In genomic region chrX:107288676-107289075, GRCh38 we compare ENCODE assay signal across 19 cellular contexts.
A peak's percentile ranks its signal among the peaks of the same experiment; 100 is the strongest.
DNase-seq lines count a peak whose midpoint lies in the region; ATAC-seq, FAIRE-seq and TF ChIP-seq lines count a peak whose summit lies in the region.
"Had no signal": no experiment of that assay in that cellular context is flagged by ENCODE, and none has a peak within 500 bp of the region (broad histone marks: within the 10 kb centered on the region; RNA-seq: fewer than 3 reads in every experiment).

No MANE protein-coding gene starts in this region.

- TF ChIP-seq POLR2A in A549 (IDR thresholded peaks at IDR 0.05; ENCODE audit: low read length) = no peak

- DNase-seq in A549 (ENCODE audit: low read depth in 1 of 2, low spot score in 1 of 2) = no peak
- peak; percentile 68 for DNase-seq in NCI-H2227 (lab: John Stamatoyannopoulos, UW; ENCODE audit: unreplicated experiment)
- DNase-seq in PC-3 = peak; percentile 16
- no peak for DNase-seq in neural progenitor cell (ENCODE audit: low spot score)
- DNase-seq in right cardiac atrium = no peak
- no peak for DNase-seq in dermis blood vessel endothelial cell
- no peak for DNase-seq in RWPE1 (ENCODE audit: low spot score)
- DNase-seq: 8988T; C1 segment of cervical spinal cord; CD4-positive, alpha-beta memory T cell; COR-L47; DMS153; DND-41; H9 had no signal

- H3K27ac Mint-ChIP-seq in neural progenitor cell = no peak overlapping the region
- H3K27ac Mint-ChIP-seq: CD4-positive, alpha-beta memory T cell; GM23338; H9 had no signal

- no TSS peak for BruUV-seq in PC-3 (replicated peaks; lab: Mats Ljungman, UMichigan)

- no peak for TF ChIP-seq EP300 in A549 (IDR thresholded peaks at IDR 0.05)

- POLR2A ChIA-PET in A549 (lab: Yijun Ruan, JAX) = no interaction called here
- POLR2A ChIA-PET in PC-3 (lab: Charles Lee; ENCODE audit: unreplicated experiment) = no interaction called here
- POLR2A ChIA-PET in RWPE1 (lab: Yijun Ruan, JAX; ENCODE audit: low non-redundant PET) = no interaction called here

- H3K27me3 Mint-ChIP-seq in neural progenitor cell (ENCODE audit: insufficient read depth, low read depth) = peaks cover 5% of the 10 kb centered on the region
- H3K27me3 Mint-ChIP-seq: CD4-positive, alpha-beta memory T cell had no signal

- H3K9me2 ChIP-seq in PC-3 (replicated peaks; ENCODE audit: low read length) = no peaks in the 10 kb centered on the region

- no peak for TF ChIP-seq RAD21 in A549 (conservative IDR thresholded peaks at IDR 0.05 in 1 of 2, IDR thresholded peaks at IDR 0.05 in 1 of 2)

- H3K9me3 ChIP-seq in A549 = no peaks in the 10 kb centered on the region
- no peaks in the 10 kb centered on the region for H3K9me3 ChIP-seq in PC-3 (ENCODE audit: low read length)
- H3K9me3 ChIP-seq in neural progenitor cell (ENCODE audit: low read depth) = peaks cover 4% of the 10 kb centered on the region
- H3K9me3 ChIP-seq in right cardiac atrium (ENCODE audit: control insufficient read depth, low read length) = no peaks in the 10 kb centered on the region

- H3K27me3 ChIP-seq in PC-3 (ENCODE audit: low read length) (no peaks in the 10 kb centered on the region), neural progenitor cell (peaks cover under 1% of the 10 kb centered on the region), right cardiac atrium (ENCODE audit: control insufficient read depth, insufficient read depth) (no peaks in the 10 kb centered on the region)

- no peaks in the 10 kb centered on the region for H3K36me3 ChIP-seq in PC-3 (ENCODE audit: low read depth, low read length)
- no peaks in the 10 kb centered on the region for H3K36me3 ChIP-seq in neural progenitor cell

- H3K79me2 ChIP-seq in PC-3 (ENCODE audit: low read length) = no peaks in the 10 kb centered on the region
- H3K79me2 ChIP-seq in neural progenitor cell (ENCODE audit: low read depth) = no peaks in the 10 kb centered on the region

- TF ChIP-seq CTCF in A549 (IDR thresholded peaks at IDR 0.05) = no peak
- TF ChIP-seq CTCF in PC-3 (conservative IDR thresholded peaks at IDR 0.05; ENCODE audit: low read depth, low read length) = no peak
- TF ChIP-seq CTCF in neural progenitor cell (IDR thresholded peaks at IDR 0.05) = no peak
- no peak for TF ChIP-seq CTCF in RWPE1 (conservative IDR thresholded peaks at IDR 0.05; ENCODE audit: low read depth)

- H4K20me1 ChIP-seq in PC-3 (ENCODE audit: low read length) (no peaks in the 10 kb centered on the region), neural progenitor cell (ENCODE audit: low read depth) (no peaks in the 10 kb centered on the region)

- peak; percentile 61 for FAIRE-seq in A549 (lab: Jason Lieb, UNC)
- FAIRE-seq: G401.6, GM12892, GM19239 had no signal

- H3K36me3 Mint-ChIP-seq in neural progenitor cell = no peaks in the 10 kb centered on the region
- H3K36me3 Mint-ChIP-seq: CD4-positive, alpha-beta memory T cell had no signal

- H3K4me1 Mint-ChIP-seq in neural progenitor cell = no peaks in the 10 kb centered on the region
- H3K4me1 Mint-ChIP-seq: CD4-positive, alpha-beta memory T cell had no signal

- H3K4me1 ChIP-seq in A549 (no peaks in the 10 kb centered on the region), PC-3 (ENCODE audit: insufficient read depth, low read length) (no peaks in the 10 kb centered on the region), neural progenitor cell (peaks cover 10% of the 10 kb centered on the region), right cardiac atrium (ENCODE audit: control insufficient read depth, insufficient read depth, low read length) (no peaks in the 10 kb centered on the region)

- 7% methylated on average over 4 of the region's 4 CpGs for WGBS in A549 (ENCODE audit: missing lambda C conversion rate)
- 67% methylated on average over 4 of the region's 4 CpGs for WGBS in right cardiac atrium

- no peak overlapping the region for H3K4me3 Mint-ChIP-seq in neural progenitor cell
- H3K4me3 Mint-ChIP-seq: CD4-positive, alpha-beta memory T cell; GM23338; H9 had no signal

- no peaks in the 10 kb centered on the region for H3F3A ChIP-seq in PC-3 (ENCODE audit: low read length, unreplicated experiment)
- H3F3A ChIP-seq in neural progenitor cell (ENCODE audit: low read depth) = no peaks in the 10 kb centered on the region

- H3K9me3 Mint-ChIP-seq in neural progenitor cell = no peaks in the 10 kb centered on the region
- H3K9me3 Mint-ChIP-seq: CD4-positive, alpha-beta memory T cell; GM23338 had no signal

- intact Hi-C loops in PC-3 (cut with micrococcal nuclease) (no loop called here), right cardiac atrium (cut with DNase I) (no loop called here)

- H3K4me2 ChIP-seq in A549 = no peak overlapping the region
- no peak overlapping the region for H3K4me2 ChIP-seq in PC-3 (ENCODE audit: low read length)
- H3K4me2 ChIP-seq in neural progenitor cell = peak overlapping the region; percentile 49
- H3K4me2 ChIP-seq: GM23338 had no signal

- H3K27ac ChIP-seq in A549 (no peak overlapping the region), PC-3 (ENCODE audit: low read length) (no peak overlapping the region), neural progenitor cell (no peak overlapping the region), right cardiac atrium (ENCODE audit: low read length) (no peak overlapping the region), RWPE1 (no peak overlapping the region)

- H2AFZ ChIP-seq in PC-3 (ENCODE audit: low read length) = no peak overlapping the region
- H2AFZ ChIP-seq in neural progenitor cell (replicated peaks) = no peak overlapping the region
- H2AFZ ChIP-seq: GM23338 had no signal

- no peak for ATAC-seq in A549
- ATAC-seq in PC-3 = no peak
- no peak for ATAC-seq in right cardiac atrium
- ATAC-seq: GM23338, HCT116 had no signal

- H3K4me3 ChIP-seq in A549 (no peak overlapping the region), PC-3 (ENCODE audit: low read length) (no peak overlapping the region), neural progenitor cell (no peak overlapping the region), right cardiac atrium (ENCODE audit: low read length) (no peak overlapping the region)
- H3K4me3 ChIP-seq: GM23338 had no signal

- no peak overlapping the region for H3K9ac ChIP-seq in PC-3 (ENCODE audit: low read length)
- no peak overlapping the region for H3K9ac ChIP-seq in neural progenitor cell

- CTCF ChIA-PET in A549 (lab: Yijun Ruan, JAX) = no interaction called here
- CTCF ChIA-PET in PC-3 (lab: Charles Lee) = no interaction called here
- CTCF ChIA-PET in RWPE1 (lab: Yijun Ruan, JAX) = interaction anchor here (0.5 to 0.6 kb wide), 2 partner anchors 11 to 482 kb away, joined by 3 to 4 read pairs; no protein-coding TSS in a partner anchor

TF ChIP-seq in A549, 52 proteins besides CTCF, POLR2A, EP300 and RAD21:
- TF ChIP-seq NR3C1 (IDR thresholded peaks at IDR 0.05) (no peak), ZC3H11A (IDR thresholded peaks at IDR 0.05) (no peak), CEBPB (IDR thresholded peaks at IDR 0.05) (no peak), HDAC2 (IDR thresholded peaks at IDR 0.05) (no peak), USF2 (IDR thresholded peaks at IDR 0.05) (no peak), EHMT2 (IDR thresholded peaks at IDR 0.05; ENCODE audit: low read depth) (no peak), TP53 (CRISPR knock-in tag; IDR thresholded peaks at IDR 0.05) (no peak), NFE2L2 (conservative IDR thresholded peaks at IDR 0.05; ENCODE audit: low read length) (no peak), HOXB13 (CRISPR knock-in tag; IDR thresholded peaks at IDR 0.05; ENCODE audit: low read depth) (no peak), HEYL (CRISPR knock-in tag; IDR thresholded peaks at IDR 0.05) (no peak), CBX8 (IDR thresholded peaks at IDR 0.05) (no peak), RARB (CRISPR knock-in tag; IDR thresholded peaks at IDR 0.05) (no peak), PHF8 (IDR thresholded peaks at IDR 0.05; ENCODE audit: borderline replicate concordance, low read depth) (no peak), SREBF2 (IDR thresholded peaks at IDR 0.05) (no peak), ZNF302 (CRISPR knock-in tag; IDR thresholded peaks at IDR 0.05) (no peak), RCOR1 (IDR thresholded peaks at IDR 0.05; ENCODE audit: low read depth, low read length) (no peak)
TF ChIP-seq in A549: peak in this region for 0.

Comparison
In these comparisons a context has a peak if more than half of its experiments do, and no peak if none do; other contexts are left out.
1. DNase-seq: peak in NCI-H2227 (single experiment) and PC-3 (single experiment); none in A549 (0 of 2), neural progenitor cell (single experiment), right cardiac atrium (0 of 3), dermis blood vessel endothelial cell (single experiment) and RWPE1 (single experiment).